Comparison of ENCODE assay signal across 3 cellular contexts in genomic region chr3:128426128-128426921, GRCh38.
TF ChIP-seq lines count a peak whose summit lies in the region.

No MANE protein-coding gene starts in this region.

TF ChIP-seq in Ishikawa, 13 proteins besides CTCF, POLR2A, EP300 and RAD21 (continued from another document):
- TF ChIP-seq, protein P1, sequence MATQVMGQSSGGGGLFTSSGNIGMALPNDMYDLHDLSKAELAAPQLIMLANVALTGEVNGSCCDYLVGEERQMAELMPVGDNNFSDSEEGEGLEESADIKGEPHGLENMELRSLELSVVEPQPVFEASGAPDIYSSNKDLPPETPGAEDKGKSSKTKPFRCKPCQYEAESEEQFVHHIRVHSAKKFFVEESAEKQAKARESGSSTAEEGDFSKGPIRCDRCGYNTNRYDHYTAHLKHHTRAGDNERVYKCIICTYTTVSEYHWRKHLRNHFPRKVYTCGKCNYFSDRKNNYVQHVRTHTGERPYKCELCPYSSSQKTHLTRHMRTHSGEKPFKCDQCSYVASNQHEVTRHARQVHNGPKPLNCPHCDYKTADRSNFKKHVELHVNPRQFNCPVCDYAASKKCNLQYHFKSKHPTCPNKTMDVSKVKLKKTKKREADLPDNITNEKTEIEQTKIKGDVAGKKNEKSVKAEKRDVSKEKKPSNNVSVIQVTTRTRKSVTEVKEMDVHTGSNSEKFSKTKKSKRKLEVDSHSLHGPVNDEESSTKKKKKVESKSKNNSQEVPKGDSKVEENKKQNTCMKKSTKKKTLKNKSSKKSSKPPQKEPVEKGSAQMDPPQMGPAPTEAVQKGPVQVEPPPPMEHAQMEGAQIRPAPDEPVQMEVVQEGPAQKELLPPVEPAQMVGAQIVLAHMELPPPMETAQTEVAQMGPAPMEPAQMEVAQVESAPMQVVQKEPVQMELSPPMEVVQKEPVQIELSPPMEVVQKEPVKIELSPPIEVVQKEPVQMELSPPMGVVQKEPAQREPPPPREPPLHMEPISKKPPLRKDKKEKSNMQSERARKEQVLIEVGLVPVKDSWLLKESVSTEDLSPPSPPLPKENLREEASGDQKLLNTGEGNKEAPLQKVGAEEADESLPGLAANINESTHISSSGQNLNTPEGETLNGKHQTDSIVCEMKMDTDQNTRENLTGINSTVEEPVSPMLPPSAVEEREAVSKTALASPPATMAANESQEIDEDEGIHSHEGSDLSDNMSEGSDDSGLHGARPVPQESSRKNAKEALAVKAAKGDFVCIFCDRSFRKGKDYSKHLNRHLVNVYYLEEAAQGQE (IDR thresholded peaks at IDR 0.05; ENCODE audit: low read depth): no peak
- TF ChIP-seq, protein P2, sequence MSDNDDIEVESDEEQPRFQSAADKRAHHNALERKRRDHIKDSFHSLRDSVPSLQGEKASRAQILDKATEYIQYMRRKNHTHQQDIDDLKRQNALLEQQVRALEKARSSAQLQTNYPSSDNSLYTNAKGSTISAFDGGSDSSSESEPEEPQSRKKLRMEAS (IDR thresholded peaks at IDR 0.05): peak; percentile 40; the same call in 1 of the 2 replicates

TF ChIP-seq in WTC11, 78 proteins besides CTCF, POLR2A, EP300 and RAD21 (continued from another document and continues in another):
- TF ChIP-seq, protein P3, sequence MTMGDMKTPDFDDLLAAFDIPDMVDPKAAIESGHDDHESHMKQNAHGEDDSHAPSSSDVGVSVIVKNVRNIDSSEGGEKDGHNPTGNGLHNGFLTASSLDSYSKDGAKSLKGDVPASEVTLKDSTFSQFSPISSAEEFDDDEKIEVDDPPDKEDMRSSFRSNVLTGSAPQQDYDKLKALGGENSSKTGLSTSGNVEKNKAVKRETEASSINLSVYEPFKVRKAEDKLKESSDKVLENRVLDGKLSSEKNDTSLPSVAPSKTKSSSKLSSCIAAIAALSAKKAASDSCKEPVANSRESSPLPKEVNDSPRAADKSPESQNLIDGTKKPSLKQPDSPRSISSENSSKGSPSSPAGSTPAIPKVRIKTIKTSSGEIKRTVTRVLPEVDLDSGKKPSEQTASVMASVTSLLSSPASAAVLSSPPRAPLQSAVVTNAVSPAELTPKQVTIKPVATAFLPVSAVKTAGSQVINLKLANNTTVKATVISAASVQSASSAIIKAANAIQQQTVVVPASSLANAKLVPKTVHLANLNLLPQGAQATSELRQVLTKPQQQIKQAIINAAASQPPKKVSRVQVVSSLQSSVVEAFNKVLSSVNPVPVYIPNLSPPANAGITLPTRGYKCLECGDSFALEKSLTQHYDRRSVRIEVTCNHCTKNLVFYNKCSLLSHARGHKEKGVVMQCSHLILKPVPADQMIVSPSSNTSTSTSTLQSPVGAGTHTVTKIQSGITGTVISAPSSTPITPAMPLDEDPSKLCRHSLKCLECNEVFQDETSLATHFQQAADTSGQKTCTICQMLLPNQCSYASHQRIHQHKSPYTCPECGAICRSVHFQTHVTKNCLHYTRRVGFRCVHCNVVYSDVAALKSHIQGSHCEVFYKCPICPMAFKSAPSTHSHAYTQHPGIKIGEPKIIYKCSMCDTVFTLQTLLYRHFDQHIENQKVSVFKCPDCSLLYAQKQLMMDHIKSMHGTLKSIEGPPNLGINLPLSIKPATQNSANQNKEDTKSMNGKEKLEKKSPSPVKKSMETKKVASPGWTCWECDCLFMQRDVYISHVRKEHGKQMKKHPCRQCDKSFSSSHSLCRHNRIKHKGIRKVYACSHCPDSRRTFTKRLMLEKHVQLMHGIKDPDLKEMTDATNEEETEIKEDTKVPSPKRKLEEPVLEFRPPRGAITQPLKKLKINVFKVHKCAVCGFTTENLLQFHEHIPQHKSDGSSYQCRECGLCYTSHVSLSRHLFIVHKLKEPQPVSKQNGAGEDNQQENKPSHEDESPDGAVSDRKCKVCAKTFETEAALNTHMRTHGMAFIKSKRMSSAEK (CRISPR knock-in tag; IDR thresholded peaks at IDR 0.05; ENCODE audit: borderline replicate concordance): no peak
- TF ChIP-seq USF2 (CRISPR knock-in tag; IDR thresholded peaks at IDR 0.05) (no peak), TP53 (CRISPR knock-in tag; IDR thresholded peaks at IDR 0.05) (peak; percentile 50; the same call in 1 of the 2 replicates), GTF2I (CRISPR knock-in tag; conservative IDR thresholded peaks at IDR 0.05) (0 out of 2 replicates have a peak, but pooled peaks have one; percentile 44), MYBL2 (CRISPR knock-in tag; IDR thresholded peaks at IDR 0.05) (no peak), HMGXB4 (CRISPR knock-in tag; IDR thresholded peaks at IDR 0.05) (peak; percentile 53; the same call in 1 of the 2 replicates), CREM (CRISPR knock-in tag; IDR thresholded peaks at IDR 0.05) (peak; percentile 70; the same call in 1 of the 2 replicates)
- TF ChIP-seq, protein P4, sequence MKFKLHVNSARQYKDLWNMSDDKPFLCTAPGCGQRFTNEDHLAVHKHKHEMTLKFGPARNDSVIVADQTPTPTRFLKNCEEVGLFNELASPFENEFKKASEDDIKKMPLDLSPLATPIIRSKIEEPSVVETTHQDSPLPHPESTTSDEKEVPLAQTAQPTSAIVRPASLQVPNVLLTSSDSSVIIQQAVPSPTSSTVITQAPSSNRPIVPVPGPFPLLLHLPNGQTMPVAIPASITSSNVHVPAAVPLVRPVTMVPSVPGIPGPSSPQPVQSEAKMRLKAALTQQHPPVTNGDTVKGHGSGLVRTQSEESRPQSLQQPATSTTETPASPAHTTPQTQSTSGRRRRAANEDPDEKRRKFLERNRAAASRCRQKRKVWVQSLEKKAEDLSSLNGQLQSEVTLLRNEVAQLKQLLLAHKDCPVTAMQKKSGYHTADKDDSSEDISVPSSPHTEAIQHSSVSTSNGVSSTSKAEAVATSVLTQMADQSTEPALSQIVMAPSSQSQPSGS (CRISPR knock-in tag; IDR thresholded peaks at IDR 0.05; ENCODE audit: borderline replicate concordance, low read depth): no peak
- TF ChIP-seq, protein P5, sequence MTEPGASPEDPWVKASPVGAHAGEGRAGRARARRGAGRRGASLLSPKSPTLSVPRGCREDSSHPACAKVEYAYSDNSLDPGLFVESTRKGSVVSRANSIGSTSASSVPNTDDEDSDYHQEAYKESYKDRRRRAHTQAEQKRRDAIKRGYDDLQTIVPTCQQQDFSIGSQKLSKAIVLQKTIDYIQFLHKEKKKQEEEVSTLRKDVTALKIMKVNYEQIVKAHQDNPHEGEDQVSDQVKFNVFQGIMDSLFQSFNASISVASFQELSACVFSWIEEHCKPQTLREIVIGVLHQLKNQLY (CRISPR knock-in tag; IDR thresholded peaks at IDR 0.05): 0 out of 2 replicates have a peak, but pooled peaks have one; percentile 6
- TF ChIP-seq, protein P6, sequence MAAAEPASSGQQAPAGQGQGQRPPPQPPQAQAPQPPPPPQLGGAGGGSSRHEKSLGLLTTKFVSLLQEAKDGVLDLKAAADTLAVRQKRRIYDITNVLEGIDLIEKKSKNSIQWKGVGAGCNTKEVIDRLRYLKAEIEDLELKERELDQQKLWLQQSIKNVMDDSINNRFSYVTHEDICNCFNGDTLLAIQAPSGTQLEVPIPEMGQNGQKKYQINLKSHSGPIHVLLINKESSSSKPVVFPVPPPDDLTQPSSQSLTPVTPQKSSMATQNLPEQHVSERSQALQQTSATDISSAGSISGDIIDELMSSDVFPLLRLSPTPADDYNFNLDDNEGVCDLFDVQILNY (CRISPR knock-in tag; IDR thresholded peaks at IDR 0.05): 0 out of 2 replicates have a peak, but pooled peaks have one; percentile 29

TF ChIP-seq in HepG2, 621 proteins besides CTCF, POLR2A, EP300 and RAD21 (continued from another document and continues in another):
- TF ChIP-seq HNF1A (IDR thresholded peaks at IDR 0.05; ENCODE audit: low read depth): no peak
- TF ChIP-seq HNF1A (CRISPR knock-in tag; IDR thresholded peaks at IDR 0.05; ENCODE audit: borderline replicate concordance): 0 out of 2 replicates have a peak, but pooled peaks have one; percentile 39
- TF ChIP-seq, protein P7, sequence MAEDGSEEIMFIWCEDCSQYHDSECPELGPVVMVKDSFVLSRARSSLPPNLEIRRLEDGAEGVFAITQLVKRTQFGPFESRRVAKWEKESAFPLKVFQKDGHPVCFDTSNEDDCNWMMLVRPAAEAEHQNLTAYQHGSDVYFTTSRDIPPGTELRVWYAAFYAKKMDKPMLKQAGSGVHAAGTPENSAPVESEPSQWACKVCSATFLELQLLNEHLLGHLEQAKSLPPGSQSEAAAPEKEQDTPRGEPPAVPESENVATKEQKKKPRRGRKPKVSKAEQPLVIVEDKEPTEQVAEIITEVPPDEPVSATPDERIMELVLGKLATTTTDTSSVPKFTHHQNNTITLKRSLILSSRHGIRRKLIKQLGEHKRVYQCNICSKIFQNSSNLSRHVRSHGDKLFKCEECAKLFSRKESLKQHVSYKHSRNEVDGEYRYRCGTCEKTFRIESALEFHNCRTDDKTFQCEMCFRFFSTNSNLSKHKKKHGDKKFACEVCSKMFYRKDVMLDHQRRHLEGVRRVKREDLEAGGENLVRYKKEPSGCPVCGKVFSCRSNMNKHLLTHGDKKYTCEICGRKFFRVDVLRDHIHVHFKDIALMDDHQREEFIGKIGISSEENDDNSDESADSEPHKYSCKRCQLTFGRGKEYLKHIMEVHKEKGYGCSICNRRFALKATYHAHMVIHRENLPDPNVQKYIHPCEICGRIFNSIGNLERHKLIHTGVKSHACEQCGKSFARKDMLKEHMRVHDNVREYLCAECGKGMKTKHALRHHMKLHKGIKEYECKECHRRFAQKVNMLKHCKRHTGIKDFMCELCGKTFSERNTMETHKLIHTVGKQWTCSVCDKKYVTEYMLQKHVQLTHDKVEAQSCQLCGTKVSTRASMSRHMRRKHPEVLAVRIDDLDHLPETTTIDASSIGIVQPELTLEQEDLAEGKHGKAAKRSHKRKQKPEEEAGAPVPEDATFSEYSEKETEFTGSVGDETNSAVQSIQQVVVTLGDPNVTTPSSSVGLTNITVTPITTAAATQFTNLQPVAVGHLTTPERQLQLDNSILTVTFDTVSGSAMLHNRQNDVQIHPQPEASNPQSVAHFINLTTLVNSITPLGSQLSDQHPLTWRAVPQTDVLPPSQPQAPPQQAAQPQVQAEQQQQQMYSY (CRISPR knock-in tag; IDR thresholded peaks at IDR 0.05): 0 out of 2 replicates have a peak, but pooled peaks have one; percentile 47
- no peak for TF ChIP-seq ZNF3 (CRISPR knock-in tag; IDR thresholded peaks at IDR 0.05)
- TF ChIP-seq ZNF17 (CRISPR knock-in tag; IDR thresholded peaks at IDR 0.05): no peak
- 0 out of 2 replicates have a peak, but pooled peaks have one; percentile 13 for TF ChIP-seq ZNF784 (CRISPR knock-in tag; IDR thresholded peaks at IDR 0.05; ENCODE audit: borderline replicate concordance)
- TF ChIP-seq MYC (CRISPR knock-in tag; IDR thresholded peaks at IDR 0.05; ENCODE audit: borderline replicate concordance): peak; percentile 89; the same call in 1 of the 2 replicates
- 0 out of 2 replicates have a peak, but pooled peaks have one; percentile 51 for TF ChIP-seq TMF1 (CRISPR knock-in tag; IDR thresholded peaks at IDR 0.05; ENCODE audit: low read depth)
- 0 out of 2 replicates have a peak, but pooled peaks have one; percentile 42 for TF ChIP-seq ZNF234 (CRISPR knock-in tag; conservative IDR thresholded peaks at IDR 0.05)
- TF ChIP-seq, protein P8, sequence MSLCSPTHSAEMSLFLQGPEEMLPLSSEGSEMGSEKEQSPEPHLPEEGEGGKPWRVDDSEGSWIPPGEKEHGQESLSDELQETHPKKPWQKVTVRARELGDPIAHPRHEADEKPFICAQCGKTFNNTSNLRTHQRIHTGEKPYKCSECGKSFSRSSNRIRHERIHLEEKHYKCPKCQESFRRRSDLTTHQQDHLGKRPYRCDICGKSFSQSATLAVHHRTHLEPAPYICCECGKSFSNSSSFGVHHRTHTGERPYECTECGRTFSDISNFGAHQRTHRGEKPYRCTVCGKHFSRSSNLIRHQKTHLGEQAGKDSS (CRISPR knock-in tag; IDR thresholded peaks at IDR 0.05; ENCODE audit: borderline replicate concordance, low read depth): peak; percentile 24; the same call in 1 of the 2 replicates
- TF ChIP-seq YY1 (IDR thresholded peaks at IDR 0.05; ENCODE audit: insufficient read depth, insufficient replicate concordance, low read depth, low read length): peak; percentile 58
- TF ChIP-seq KDM3A (CRISPR knock-in tag; IDR thresholded peaks at IDR 0.05; ENCODE audit: low read depth): no peak
- no peak for TF ChIP-seq ETV5 (CRISPR knock-in tag; IDR thresholded peaks at IDR 0.05; ENCODE audit: borderline replicate concordance)
- peak; percentile 70 for TF ChIP-seq ZFX (CRISPR knock-in tag; IDR thresholded peaks at IDR 0.05; ENCODE audit: low read depth)
- TF ChIP-seq HINFP (CRISPR knock-in tag; IDR thresholded peaks at IDR 0.05; ENCODE audit: low read depth): peak; percentile 28; the same call in 1 of the 2 replicates
- TF ChIP-seq HNF4A (CRISPR knock-in tag; IDR thresholded peaks at IDR 0.05): peak; percentile 76
- no peak for TF ChIP-seq ZNF746 (CRISPR knock-in tag; IDR thresholded peaks at IDR 0.05)
